ENCODE assay signal across 10 cellular contexts in the genomic region with DNA sequence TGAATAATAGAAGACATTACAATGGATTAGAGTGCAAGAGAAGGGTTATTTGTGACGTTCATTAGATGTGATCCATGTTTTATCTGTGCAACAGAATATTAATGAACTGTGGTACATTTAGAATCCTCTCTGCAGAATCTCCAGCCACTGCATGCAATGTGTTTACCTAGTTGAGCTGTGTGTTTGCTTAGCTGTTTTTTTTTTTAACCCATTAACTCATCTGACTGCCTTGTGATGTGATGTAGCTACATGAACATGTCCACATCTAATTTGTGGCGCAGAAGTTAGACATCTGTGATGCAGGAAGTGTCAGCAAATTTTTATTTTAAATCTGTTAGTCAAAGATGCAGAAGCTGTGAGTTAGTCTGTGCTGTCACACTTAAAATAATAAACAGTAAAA.
DNase-seq lines count a peak whose midpoint lies in the region; ATAC-seq and TF ChIP-seq lines count a peak whose summit lies in the region.
"Had no signal": no experiment of that assay in that cellular context is flagged by ENCODE, and none has a peak within 500 bp of the region (broad histone marks: within the 10 kb centered on the region; RNA-seq: fewer than 3 reads in every experiment).

No MANE protein-coding gene starts in this region.

- intact Hi-C loops in Calu3 (cut with micrococcal nuclease; ENCODE audit: unreplicated experiment) = no loop called here

- ATAC-seq in HG03460 (IDR thresholded peaks at IDR 0.05; ENCODE audit: unreplicated experiment) = no peak

- no peak overlapping the region for H3K9ac ChIP-seq in HUES48 (ENCODE audit: low read depth, low read length)
- H3K9ac ChIP-seq in iPS-20b (ENCODE audit: low read depth, low read length) = no peak overlapping the region
- H3K9ac ChIP-seq in skeletal muscle tissue (ENCODE audit: low read depth in 1 of 3, low read length in 3 of 3) = peak overlapping the region in 1 of 3 donors; percentile 14

- no peaks in the 10 kb centered on the region for H3K36me3 Mint-ChIP-seq in Calu3 (ENCODE audit: insufficient read depth, unreplicated experiment)

- no peaks in the 10 kb centered on the region for H3K27me3 ChIP-seq in HUES48 (ENCODE audit: control insufficient read depth, insufficient read depth, low read length)
- H3K27me3 ChIP-seq in iPS-20b (ENCODE audit: insufficient read depth, low read length) = no peaks in the 10 kb centered on the region
- no peaks in the 10 kb centered on the region for H3K27me3 ChIP-seq in skeletal muscle tissue (ENCODE audit: control insufficient read depth in 3 of 3, insufficient read depth in 3 of 3, low read length in 3 of 3)

- no peak overlapping the region for H3K27ac Mint-ChIP-seq in Calu3 (ENCODE audit: unreplicated experiment)

- BruUV-seq in Calu3 (replicated peaks; lab: Mats Ljungman, UMichigan) = no TSS peak

- peak; percentile 38 for DNase-seq in amniotic epithelial cell (ENCODE audit: low read depth)
- DNase-seq in SHP77 treated with DMSO at 0.1 percent for 48 hours (lab: John Stamatoyannopoulos, UW) = no peak
- no peak for DNase-seq in Calu3
- no peak for DNase-seq in HPDE6-E6E7 (ENCODE audit: extremely low spot score)
- DNase-seq: small intestine had no signal

- H3K4me1 ChIP-seq in HUES48 (ENCODE audit: control insufficient read depth, insufficient read depth, low read length) = peaks cover 54% of the 10 kb centered on the region
- peaks cover 42% of the 10 kb centered on the region for H3K4me1 ChIP-seq in iPS-20b (ENCODE audit: insufficient read depth, low read length)
- peaks cover 2 to 5% (median 2%) of the 10 kb centered on the region in 3 donors for H3K4me1 ChIP-seq in skeletal muscle tissue (ENCODE audit: control insufficient read depth in 3 of 3, insufficient read depth in 3 of 3, low read length in 3 of 3)

- H3K36me3 ChIP-seq in HUES48 (ENCODE audit: control insufficient read depth, insufficient read depth, low read length) (no peaks in the 10 kb centered on the region), iPS-20b (ENCODE audit: insufficient read depth, low read depth, low read length) (no peaks in the 10 kb centered on the region), skeletal muscle tissue (ENCODE audit: control insufficient read depth in 3 of 3, insufficient read depth in 3 of 3, low read length in 3 of 3) (no peaks in the 10 kb centered on the region)

- no peaks in the 10 kb centered on the region for H3K9me3 Mint-ChIP-seq in Calu3 (ENCODE audit: low read depth, unreplicated experiment)

- CTCF ChIA-PET in Calu3 (lab: Charles Lee) = no interaction called here

- H3K27ac ChIP-seq in HUES48 (ENCODE audit: low read depth, low read length) (peak overlapping the region; percentile 80), iPS-20b (ENCODE audit: low read length) (no peak overlapping the region), skeletal muscle tissue (ENCODE audit: low read depth, low read length) (no peak overlapping the region)
- H3K27ac ChIP-seq: HL-60 had no signal

- no peak for TF ChIP-seq CTCF in Calu3 (IDR thresholded peaks at IDR 0.05; ENCODE audit: unreplicated experiment)

- H3K27me3 Mint-ChIP-seq in Calu3 (ENCODE audit: unreplicated experiment) = no peaks in the 10 kb centered on the region

- H3K4me3 ChIP-seq in HUES48 (ENCODE audit: low read depth, low read length) = peak overlapping the region; percentile 46; the same call in 1 of the 2 replicates
- peak overlapping the region; percentile 52 for H3K4me3 ChIP-seq in iPS-20b (ENCODE audit: low read length)
- peak overlapping the region; percentile 49 to 86 (median 65) for H3K4me3 ChIP-seq in skeletal muscle tissue (ENCODE audit: low read length in 3 of 3)

- H3K4me3 Mint-ChIP-seq in Calu3 (ENCODE audit: low read depth, unreplicated experiment) = no peak overlapping the region

- H3K9me3 ChIP-seq in HUES48 (ENCODE audit: control insufficient read depth, insufficient read depth, low read length) (no peaks in the 10 kb centered on the region), iPS-20b (ENCODE audit: insufficient read depth, low read depth, low read length) (no peaks in the 10 kb centered on the region), skeletal muscle tissue (ENCODE audit: control insufficient read depth in 3 of 3, low read length in 3 of 3) (no peaks in the 10 kb centered on the region)

- H3K4me1 Mint-ChIP-seq in Calu3 (ENCODE audit: low read depth, unreplicated experiment) = peaks cover 9% of the 10 kb centered on the region
